In the genomic region with DNA sequence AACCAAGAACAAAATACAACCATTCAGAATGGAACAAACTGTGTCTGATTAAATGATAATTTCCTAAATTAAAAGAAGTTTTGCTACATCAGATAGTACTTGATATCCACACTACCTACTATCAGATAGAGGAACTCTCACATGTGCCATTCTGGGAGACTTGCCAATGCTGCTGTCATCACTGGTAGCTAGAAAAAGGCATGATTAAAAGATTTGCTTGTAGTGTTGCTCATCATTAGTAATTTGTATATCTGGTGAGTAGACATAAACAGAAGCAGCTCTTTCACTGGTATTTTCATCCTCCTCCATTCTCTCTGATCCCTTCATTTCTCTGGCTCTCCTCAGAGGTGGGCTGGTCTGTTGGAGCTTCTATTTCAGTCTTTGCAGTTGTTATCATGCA, we compare ENCODE assay signal across 8 cellular contexts. TPM values are rescaled to one million over a fixed set of nuclear protein-coding genes. Genes with fewer than 3 reads are reported as not detected.
A peak's percentile ranks its signal among the peaks of the same experiment; 100 is the strongest.
DNase-seq lines count a peak whose midpoint lies in the region; ATAC-seq and TF ChIP-seq lines count a peak whose summit lies in the region.

No MANE protein-coding gene starts in this region.

- H3K36me3 ChIP-seq in tibial nerve, result no peaks in the 10 kb centered on the region

- no peaks in the 10 kb centered on the region for H3K9me3 Mint-ChIP-seq in effector memory CD8-positive, alpha-beta T cell

- H3K27ac ChIP-seq in tibial nerve, result no peak overlapping the region

- peaks cover 4% of the 10 kb centered on the region for H3K27me3 Mint-ChIP-seq in T-helper 17 cell
- peaks cover 0 to 6% of the 10 kb centered on the region in 2 donors for H3K27me3 Mint-ChIP-seq in effector memory CD8-positive, alpha-beta T cell

- peaks cover 0 to 14% (median 7%) of the 10 kb centered on the region in 4 donors for H3K4me1 ChIP-seq in tibial nerve

- H3K9me3 ChIP-seq in T-helper 17 cell (ENCODE audit: control insufficient read depth, low read length, poor library complexity, severe bottlenecking), result no peaks in the 10 kb centered on the region
- H3K9me3 ChIP-seq in tibial nerve, result no peaks in the 10 kb centered on the region

- TF ChIP-seq EP300 in tibial nerve (IDR thresholded peaks at IDR 0.05), result no peak

- no peak overlapping the region for H3K4me3 ChIP-seq in tibial nerve

- no peaks in the 10 kb centered on the region for H3K36me3 Mint-ChIP-seq in T-helper 17 cell (ENCODE audit: low read depth)
- H3K36me3 Mint-ChIP-seq in effector memory CD8-positive, alpha-beta T cell (ENCODE audit: insufficient read depth), result peaks cover under 1% of the 10 kb centered on the region

- TF ChIP-seq CTCF in tibial nerve (IDR thresholded peaks at IDR 0.05), result no peak

- no peaks in the 10 kb centered on the region for H3K27me3 ChIP-seq in tibial nerve

- peaks cover 6% of the 10 kb centered on the region for H3K4me1 Mint-ChIP-seq in T-helper 17 cell
- peaks cover 0 to 11% of the 10 kb centered on the region in 2 donors for H3K4me1 Mint-ChIP-seq in effector memory CD8-positive, alpha-beta T cell (ENCODE audit: low read depth in 2 of 2)

- H3K4me3 Mint-ChIP-seq in T-helper 17 cell, result no peak overlapping the region
- H3K4me3 Mint-ChIP-seq in effector memory CD8-positive, alpha-beta T cell, result no peak overlapping the region

- no peak for TF ChIP-seq POLR2A in tibial nerve (IDR thresholded peaks at IDR 0.05)

- peak; percentile 13 for DNase-seq in stimulated activated CD4-positive, alpha-beta T cell treated with anti-CD3 and anti-CD28 coated beads, Interleukin-15, amount 100 ng/mL, for 24 hours
- DNase-seq in stimulated activated CD4-positive, alpha-beta T cell treated with anti-CD3 and anti-CD28 coated beads, Interleukin-4, amount 100 ng/mL, for 4 hours, result no peak
- no peak for DNase-seq in T-helper 17 cell
- peak; percentile 21 for DNase-seq in hepatic stellate cell (ENCODE audit: low spot score)
- DNase-seq in tibial nerve (ENCODE audit: low spot score in 2 of 2), result peak; percentile 55 to 83
- DNase-seq in effector memory CD8-positive, alpha-beta T cell, result no peak
- DNase-seq in DMS114 treated with DMSO at 0.1 percent for 48 hours (lab: John Stamatoyannopoulos, UW; ENCODE audit: unreplicated experiment), result no peak

- peak; percentile 8 for ATAC-seq in T-helper 17 cell
- no peak for ATAC-seq in effector memory CD8-positive, alpha-beta T cell (replicated peaks)
- ATAC-seq in HG02588 (IDR thresholded peaks at IDR 0.05; ENCODE audit: unreplicated experiment), result no peak

- H3K27ac Mint-ChIP-seq in T-helper 17 cell, result no peak overlapping the region
- H3K27ac Mint-ChIP-seq in effector memory CD8-positive, alpha-beta T cell, result no peak overlapping the region

RNA-seq across cellular contexts. Expression of a gene that starts 56.0 kb away (rescaled TPM):
- 10 to 100 TPM; 17.2 to 18.2 TPM for total RNA-seq in T-helper 17 cell
- total RNA-seq in tibial nerve, result 100 to 1,000 TPM; 101 to 195 (median 169) TPM

Comparison
In these comparisons a context has a peak if more than half of its experiments do, and no peak if none do; other contexts are left out.
1. DNase-seq: peak in stimulated activated CD4-positive, alpha-beta T cell treated with anti-CD3 and anti-CD28 coated beads, Interleukin-15, amount 100 ng/mL, for 24 hours (single experiment), hepatic stellate cell (single experiment) and tibial nerve (2 of 2); none in stimulated activated CD4-positive, alpha-beta T cell treated with anti-CD3 and anti-CD28 coated beads, Interleukin-4, amount 100 ng/mL, for 4 hours (0 of 2), T-helper 17 cell (0 of 3), effector memory CD8-positive, alpha-beta T cell (0 of 3) and DMS114 treated with DMSO at 0.1 percent for 48 hours (single experiment).
2. RNA of a gene that starts 56.0 kb away (total RNA-seq): 101 to 195 TPM in tibial nerve; 17.2 to 18.2 TPM in T-helper 17 cell; every median in the first group is over 4 times any median in the second.